24 cellular contexts compared by ENCODE assay signal in genomic region chr21:43697758-43698643, GRCh38. TPM values are rescaled to one million over a fixed set of nuclear protein-coding genes. Genes with fewer than 3 reads are reported as not detected.
A peak's percentile ranks its signal among the peaks of the same experiment; 100 is the strongest.
DNase-seq lines count a peak whose midpoint lies in the region; ATAC-seq and TF ChIP-seq lines count a peak whose summit lies in the region.
"Had no signal": no experiment of that assay in that cellular context is flagged by ENCODE, and none has a peak within 500 bp of the region (broad histone marks: within the 10 kb centered on the region; RNA-seq: fewer than 3 reads in every experiment).

No MANE protein-coding gene starts in this region.

- WGBS in IMR-90 (ENCODE audit: extremely low coverage in 2 of 2, insufficient read length in 1 of 2), 2 experiments = 100% methylated on average over 3 of the region's 11 CpGs; no CpG with 5 or more reads in 1 of the 2 experiments
- 94% methylated on average over 10 of the region's 11 CpGs for WGBS in mesenchymal stem cell
- 92 to 100% methylated on average over 1 to 8 of the region's 11 CpGs for WGBS in gastroesophageal sphincter (ENCODE audit: low coverage in 1 of 2), 2 donors

- H3K4me1 ChIP-seq in IMR-90 (ENCODE audit: control insufficient read depth, insufficient read depth, low read length) (no peaks in the 10 kb centered on the region; the same call in 1 of the 2 replicates), mesenchymal stem cell (ENCODE audit: control insufficient read depth, insufficient read depth, low read depth, low read length) (peaks cover 11% of the 10 kb centered on the region), ascending aorta (peaks cover 9 to 13% of the 10 kb centered on the region in 2 donors), gastroesophageal sphincter (no peaks in the 10 kb centered on the region)

- H2BK15ac ChIP-seq in IMR-90 (ENCODE audit: low read depth, low read length) (no peak overlapping the region), mesenchymal stem cell (ENCODE audit: low read depth, poor library complexity, severe bottlenecking) (no peak overlapping the region)

- dilution Hi-C loops in IMR-90 (cut with HindIII; ENCODE audit: low sequenced_read_pairs, unreplicated experiment) = no loop called here

- H3K14ac ChIP-seq in IMR-90 (replicated peaks; ENCODE audit: low read depth, low read length) = no peak overlapping the region
- no peak overlapping the region for H3K14ac ChIP-seq in mesenchymal stem cell (ENCODE audit: low read length in 2 of 2)

- no peak overlapping the region for H4K5ac ChIP-seq in IMR-90 (ENCODE audit: low read depth, low read length)

- intact Hi-C loops in IMR-90 (cut with micrococcal nuclease) (no loop called here), ascending aorta (cut with DNase I) (no loop called here)

- H3K27ac Mint-ChIP-seq in central memory CD8-positive, alpha-beta T cell (ENCODE audit: low read depth) = peak overlapping the region; percentile 50
- H3K27ac Mint-ChIP-seq: T-helper 1 cell treated with Interleukin-12 subunit alpha and Interleukin-12 subunit beta and Interleukin-4 antibody, amounts not matched to agents 30 μg/mL and 1 μg/mL, for 36 hours had no signal

- ATAC-seq in IMR-90 (ENCODE audit: low read depth) = peak; percentile 48
- ATAC-seq in central memory CD8-positive, alpha-beta T cell (replicated peaks; ENCODE audit: extremely low read depth, poor library complexity, severe bottlenecking) = no peak
- ATAC-seq in gastroesophageal sphincter = no peak
- ATAC-seq: GM12878, right lobe of liver had no signal

- no TSS peak for BruUV-seq in IMR-90 (replicated peaks; lab: Mats Ljungman, UMichigan)

- no peak overlapping the region for H2BK20ac ChIP-seq in IMR-90 (ENCODE audit: low read depth, low read length)

- H3K27me3 ChIP-seq in IMR-90 (ENCODE audit: control insufficient read depth, insufficient read depth, low read length) = no peaks in the 10 kb centered on the region
- H3K27me3 ChIP-seq in mesenchymal stem cell (ENCODE audit: control insufficient read depth in 1 of 2, insufficient read depth in 1 of 2, low read length in 2 of 2) = no peaks in the 10 kb centered on the region
- H3K27me3 ChIP-seq in ascending aorta = no peaks in the 10 kb centered on the region
- H3K27me3 ChIP-seq in gastroesophageal sphincter = peaks cover 9% of the 10 kb centered on the region
- H3K27me3 ChIP-seq: dorsolateral prefrontal cortex, MG63, Peyer's patch, right lobe of liver, testis had no signal

- H2AK5ac ChIP-seq in IMR-90 (ENCODE audit: low read depth, low read length) (no peak overlapping the region), mesenchymal stem cell (ENCODE audit: low read length, severe bottlenecking) (no peak overlapping the region)

- CTCF ChIA-PET in IMR-90 (lab: Yijun Ruan, JAX) = no interaction called here

- H2AK9ac ChIP-seq in IMR-90 (replicated peaks; ENCODE audit: low read depth, low read length, poor library complexity) = no peak overlapping the region

- H3K79me1 ChIP-seq in IMR-90 (ENCODE audit: low read depth in 1 of 2, low read length in 2 of 2) = no peaks in the 10 kb centered on the region
- H3K79me1 ChIP-seq in mesenchymal stem cell (replicated peaks; ENCODE audit: low read length, poor library complexity, severe bottlenecking) = peaks cover 6% of the 10 kb centered on the region

- H3K4ac ChIP-seq in IMR-90 (ENCODE audit: low read depth, low read length) (no peak overlapping the region), mesenchymal stem cell (ENCODE audit: low read depth in 1 of 2, low read length in 2 of 2) (no peak overlapping the region)

- H4K8ac ChIP-seq in IMR-90 (ENCODE audit: low read depth in 2 of 2, low read length in 2 of 2) = no peak overlapping the region
- H4K8ac ChIP-seq in mesenchymal stem cell (ENCODE audit: low read length) = no peak overlapping the region

- H3K4me3 ChIP-seq in IMR-90 (ENCODE audit: insufficient read depth, low read depth, low read length) = no peak overlapping the region
- no peak overlapping the region for H3K4me3 ChIP-seq in mesenchymal stem cell (ENCODE audit: insufficient read depth in 1 of 2, low read depth in 1 of 2, low read length in 2 of 2)
- no peak overlapping the region for H3K4me3 ChIP-seq in ascending aorta
- no peak overlapping the region for H3K4me3 ChIP-seq in gastroesophageal sphincter
- H3K4me3 ChIP-seq: dorsolateral prefrontal cortex, GM12878, HAP-1, MG63, Peyer's patch, right lobe of liver, testis had no signal

- H3K4me1 Mint-ChIP-seq in central memory CD8-positive, alpha-beta T cell = peaks cover 4% of the 10 kb centered on the region

- no peak for TF ChIP-seq EP300 in gastroesophageal sphincter (IDR thresholded peaks at IDR 0.05)

- H3K27me3 Mint-ChIP-seq in central memory CD8-positive, alpha-beta T cell = no peaks in the 10 kb centered on the region

- peaks cover 15% of the 10 kb centered on the region for H3K36me3 Mint-ChIP-seq in central memory CD8-positive, alpha-beta T cell (ENCODE audit: insufficient read depth)

- in situ Hi-C loops in IMR-90 (cut with MboI; ENCODE audit: low sequenced_read_pairs) = no loop called here

- H3K23ac ChIP-seq in IMR-90 (ENCODE audit: low read depth, low read length) (no peak overlapping the region), mesenchymal stem cell (ENCODE audit: low read length in 2 of 2) (no peak overlapping the region)

- H3K4me2 ChIP-seq in IMR-90 (ENCODE audit: low read depth, low read length) (no peak overlapping the region), mesenchymal stem cell (ENCODE audit: low read length, poor library complexity, severe bottlenecking) (no peak overlapping the region)

- H2BK5ac ChIP-seq in IMR-90 (ENCODE audit: low read depth, low read length, poor library complexity, severe bottlenecking) = no peak overlapping the region
- no peak overlapping the region for H2BK5ac ChIP-seq in mesenchymal stem cell (ENCODE audit: low read depth, low read length, poor library complexity, severe bottlenecking)

- no peak overlapping the region for H3K18ac ChIP-seq in IMR-90 (ENCODE audit: low read depth, low read length)
- H3K18ac ChIP-seq in mesenchymal stem cell (ENCODE audit: low read depth in 1 of 2, low read length in 2 of 2) = no peak overlapping the region

- TF ChIP-seq POLR2A in IMR-90 (IDR thresholded peaks at IDR 0.05; ENCODE audit: low read depth, low read length) (no peak), gastroesophageal sphincter (IDR thresholded peaks at IDR 0.05) (no peak)

- no peak overlapping the region for H3K27ac ChIP-seq in IMR-90 (ENCODE audit: insufficient read depth, low read length)
- H3K27ac ChIP-seq in mesenchymal stem cell (ENCODE audit: low read length, poor library complexity, severe bottlenecking) = no peak overlapping the region
- no peak overlapping the region for H3K27ac ChIP-seq in ascending aorta
- H3K27ac ChIP-seq in gastroesophageal sphincter = no peak overlapping the region
- H3K27ac ChIP-seq: Peyer's patch, right lobe of liver had no signal

- no peaks in the 10 kb centered on the region for H3K9me3 Mint-ChIP-seq in central memory CD8-positive, alpha-beta T cell
- H3K9me3 Mint-ChIP-seq: T-helper 1 cell treated with Interleukin-12 subunit alpha and Interleukin-12 subunit beta and Interleukin-4 antibody, amounts not matched to agents 30 μg/mL and 1 μg/mL, for 36 hours had no signal

- no peak overlapping the region for H3K9ac ChIP-seq in IMR-90 (ENCODE audit: low read depth, low read length)
- no peak overlapping the region for H3K9ac ChIP-seq in mesenchymal stem cell (ENCODE audit: low read length)

- POLR2A ChIA-PET in IMR-90 (lab: Charles Lee; ENCODE audit: unreplicated experiment) = no interaction called here

- no peaks in the 10 kb centered on the region for H3K9me3 ChIP-seq in IMR-90 (ENCODE audit: control insufficient read depth, insufficient read depth, low read length)
- no peaks in the 10 kb centered on the region for H3K9me3 ChIP-seq in mesenchymal stem cell (ENCODE audit: control insufficient read depth, low read length)
- no peaks in the 10 kb centered on the region for H3K9me3 ChIP-seq in ascending aorta
- no peaks in the 10 kb centered on the region for H3K9me3 ChIP-seq in gastroesophageal sphincter
- H3K9me3 ChIP-seq: HAP-1, MG63, Peyer's patch, right lobe of liver, testis had no signal

- peak; percentile 8 for DNase-seq in SIG-M5 treated with dmso at 0.1 percent for 504 hours (lab: John Stamatoyannopoulos, UW; ENCODE audit: unreplicated experiment)
- DNase-seq in SIG-M5 (lab: John Stamatoyannopoulos, UW) = no peak
- DNase-seq in IMR-90 = peak; percentile 21
- DNase-seq in central memory CD8-positive, alpha-beta T cell (ENCODE audit: low spot score in 2 of 2) = no peak
- DNase-seq in mesenchymal stem cell = peak; percentile 41
- DNase-seq in HuH-7 (ENCODE audit: low spot score) = no peak
- no peak for DNase-seq in ascending aorta (ENCODE audit: low spot score in 2 of 2)
- DNase-seq: activated T-cell treated with anti-CD3 and anti-CD28 coated beads, Interleukin-2, amount 50 U/mL, for 1 hour; anterior cingulate cortex; foreskin melanocyte; mammary epithelial cell; MG63; NCI-H2029 treated with DMSO at 0.1 percent for 48 hours; NCI-H69; Peyer's patch; stimulated activated CD4-positive, alpha-beta T cell treated with anti-CD3 and anti-CD28 coated beads, Interleukin-2, amount 100 ng/mL, for 48 hours had no signal

- no peaks in the 10 kb centered on the region for H3K9me1 ChIP-seq in IMR-90 (ENCODE audit: insufficient read depth, low read length)

- TF ChIP-seq RAD21 in IMR-90 (IDR thresholded peaks at IDR 0.05; ENCODE audit: low read length) = no peak

- H4K91ac ChIP-seq in IMR-90 (ENCODE audit: insufficient read depth, low read depth, low read length) (no peak overlapping the region), mesenchymal stem cell (ENCODE audit: low read length) (no peak overlapping the region)

- H3K4me3 Mint-ChIP-seq in central memory CD8-positive, alpha-beta T cell = no peak overlapping the region
- H3K4me3 Mint-ChIP-seq: CD8-positive, alpha-beta memory T cell; T-helper 1 cell treated with Interleukin-12 subunit alpha and Interleukin-12 subunit beta and Interleukin-4 antibody, amounts not matched to agents 30 μg/mL and 1 μg/mL, for 36 hours had no signal

- no peak for TF ChIP-seq CTCF in IMR-90 (conservative IDR thresholded peaks at IDR 0.05; ENCODE audit: low read depth, low read length)
- no peak for TF ChIP-seq CTCF in ascending aorta (IDR thresholded peaks at IDR 0.05)
- no peak for TF ChIP-seq CTCF in gastroesophageal sphincter (IDR thresholded peaks at IDR 0.05)

- no peak overlapping the region for H2BK12ac ChIP-seq in mesenchymal stem cell (ENCODE audit: low read length in 2 of 2)

- no peak overlapping the region for H2BK120ac ChIP-seq in IMR-90 (ENCODE audit: low read depth, low read length)
- no peak overlapping the region for H2BK120ac ChIP-seq in mesenchymal stem cell (ENCODE audit: low read depth, low read length)

- H3K56ac ChIP-seq in IMR-90 (ENCODE audit: extremely low read depth, insufficient read depth, low read length) = no peak overlapping the region

- H4K20me1 ChIP-seq in IMR-90 (ENCODE audit: insufficient read depth, low read length) = no peaks in the 10 kb centered on the region

- peaks cover 21% of the 10 kb centered on the region for H3K36me3 ChIP-seq in IMR-90 (ENCODE audit: control insufficient read depth, insufficient read depth, low read length)
- H3K36me3 ChIP-seq in mesenchymal stem cell (ENCODE audit: control insufficient read depth in 1 of 2, insufficient read depth in 2 of 2, low read depth in 1 of 2, low read length in 2 of 2) = peaks cover 22 to 36% of the 10 kb centered on the region in 2 experiments
- H3K36me3 ChIP-seq in ascending aorta = peaks cover 4 to 35% of the 10 kb centered on the region in 2 donors
- peaks cover 0 to 39% of the 10 kb centered on the region in 2 donors for H3K36me3 ChIP-seq in gastroesophageal sphincter

- H2AFZ ChIP-seq in IMR-90 (replicated peaks; ENCODE audit: low read length, poor library complexity) (no peak overlapping the region), mesenchymal stem cell (ENCODE audit: low read depth, low read length) (no peak overlapping the region)

RNA-seq across cellular contexts. Expression of gene PDXK, which starts 20.9 kb away (rescaled TPM):
- 250 and 312 TPM in 2 replicates for total RNA-seq in IMR-90 (2012; rRNA removed)
- polyA plus RNA-seq in IMR-90 (2012; rRNA removed) = 149 and 155 TPM in 2 replicates
- 114 and 180 TPM in 2 replicates for polyA plus RNA-seq in IMR-90 (2012; cell fraction: cytosol; rRNA removed)
- 141 and 208 TPM in 2 replicates for polyA plus RNA-seq in IMR-90 (2012; cell fraction: nucleus; rRNA removed; ENCODE audit: low replicate concordance)
- 72.9 TPM for polyA plus RNA-seq in mesenchymal stem cell (2013, experiment 1 of 2)
- 72.1 TPM for polyA plus RNA-seq in mesenchymal stem cell (2013, experiment 2 of 2)
- total RNA-seq in ascending aorta = 102 TPM
- total RNA-seq in gastroesophageal sphincter = 10 to 100 TPM; 24.4 to 42.2 (median 33.0) TPM

RNA-seq across cellular contexts. Expression of gene RRP1B, which starts 38.6 kb away (rescaled TPM):
- total RNA-seq in IMR-90 (2012; rRNA removed) (16.1 and 21.4 TPM in 2 replicates), ascending aorta (10.6 TPM), gastroesophageal sphincter (10 to 100 TPM; 17.8 to 23.7 (median 21.2) TPM)
- 11.1 and 11.7 TPM in 2 replicates for polyA plus RNA-seq in IMR-90 (2012; rRNA removed)
- 6.4 and 7.0 TPM in 2 replicates for polyA plus RNA-seq in IMR-90 (2012; cell fraction: cytosol; rRNA removed)
- 9.0 and 10.9 TPM in 2 replicates for polyA plus RNA-seq in IMR-90 (2012; cell fraction: nucleus; rRNA removed; ENCODE audit: low replicate concordance)
- 15.6 TPM for polyA plus RNA-seq in mesenchymal stem cell (2013, experiment 1 of 2)
- polyA plus RNA-seq in mesenchymal stem cell (2013, experiment 2 of 2) = 15.9 TPM

RNA-seq across cellular contexts. Expression of gene HSF2BP, which starts 38.7 kb away (rescaled TPM):
- total RNA-seq in IMR-90 (2012; rRNA removed) = 0.83 and 0.90 TPM in 2 replicates
- 0.63 and 0.87 TPM in 2 replicates for polyA plus RNA-seq in IMR-90 (2012; rRNA removed)
- 0.54 and 0.87 TPM in 2 replicates for polyA plus RNA-seq in IMR-90 (2012; cell fraction: cytosol; rRNA removed)
- 0.42 and 0.91 TPM in 2 replicates for polyA plus RNA-seq in IMR-90 (2012; cell fraction: nucleus; rRNA removed; ENCODE audit: low replicate concordance)
- 1.0 TPM for polyA plus RNA-seq in mesenchymal stem cell (2013, experiment 1 of 2)
- 0.82 TPM for polyA plus RNA-seq in mesenchymal stem cell (2013, experiment 2 of 2)
- 0.75 TPM for total RNA-seq in ascending aorta
- 1 to 10 TPM in 2 of 4 donors, under 1 TPM in 2; 0.40 to 2.4 (median 1.2) TPM for total RNA-seq in gastroesophageal sphincter

Comparison
In these comparisons a context has a peak if more than half of its experiments do, and no peak if none do; other contexts are left out.
1. DNase-seq: peak in SIG-M5 treated with dmso at 0.1 percent for 504 hours (single experiment), IMR-90 (single experiment) and mesenchymal stem cell (single experiment); none in SIG-M5 (single experiment), central memory CD8-positive, alpha-beta T cell (0 of 2), HuH-7 (single experiment) and ascending aorta (0 of 2).